In genomic region chr10:131773989-131774343, GRCh38 we compare ENCODE assay signal across 24 cellular contexts.
DNase-seq lines count a peak whose midpoint lies in the region; ATAC-seq, FAIRE-seq and TF ChIP-seq lines count a peak whose summit lies in the region.
"Had no signal": no experiment of that assay in that cellular context is flagged by ENCODE, and none has a peak within 500 bp of the region (broad histone marks: within the 10 kb centered on the region; RNA-seq: fewer than 3 reads in every experiment).

No MANE protein-coding gene starts in this region.

- no peak overlapping the region for H3K4me3 ChIP-seq in BLaER1
- no peak overlapping the region for H3K4me3 ChIP-seq in astrocyte (ENCODE audit: insufficient read depth, low read depth, low read length)
- no peak overlapping the region for H3K4me3 ChIP-seq in osteoblast (ENCODE audit: insufficient read depth, low read length)
- H3K4me3 ChIP-seq: HAP-1 had no signal

- ATAC-seq in sciatic nerve (no peak), GM21360 (IDR thresholded peaks at IDR 0.05; ENCODE audit: unreplicated experiment) (no peak)
- ATAC-seq: CD8-positive, alpha-beta T cell had no signal

- DNase-seq in astrocyte (ENCODE audit: low read depth) (no peak), nephron progenitor cell (no peak), sciatic nerve (ENCODE audit: low spot score) (peak; percentile 13), osteoblast (ENCODE audit: insufficient read length, low spot score, missing footprints) (no peak), activated gamma-delta T cell treated with Interleukin-2 at 50 U/mL for 16 hours (no peak), immature natural killer cell (no peak)
- DNase-seq: Caco-2; CD4-positive, CD25-positive, alpha-beta regulatory T cell; CD8-positive, alpha-beta T cell; DMS153; DND-41; GOT3; HFFc6 had no signal

- no peak overlapping the region for H3K27ac ChIP-seq in BLaER1
- no peak overlapping the region for H3K27ac ChIP-seq in astrocyte (ENCODE audit: low read depth, low read length)
- no peak overlapping the region for H3K27ac ChIP-seq in osteoblast (ENCODE audit: low read depth, low read length)
- H3K27ac ChIP-seq: 22Rv1, C4-2B had no signal

- H3K4me1 ChIP-seq in BLaER1 (peaks cover 62% of the 10 kb centered on the region), astrocyte (ENCODE audit: insufficient read depth, low read length) (no peaks in the 10 kb centered on the region), osteoblast (ENCODE audit: insufficient read depth, low read length) (no peaks in the 10 kb centered on the region)
- H3K4me1 ChIP-seq: Caco-2, HAP-1 had no signal

- FAIRE-seq in astrocyte (lab: Jason Lieb, UNC) = no peak
- FAIRE-seq: A204.1, G401.6, GM12891, GM18507, H54 had no signal

- H3K36me3 ChIP-seq in BLaER1 (no peaks in the 10 kb centered on the region), astrocyte (ENCODE audit: insufficient read depth, low read length) (no peaks in the 10 kb centered on the region), osteoblast (ENCODE audit: insufficient read depth, low read length) (no peaks in the 10 kb centered on the region)
- H3K36me3 ChIP-seq: HAP-1 had no signal

- H3K36me3 Mint-ChIP-seq in astrocyte (ENCODE audit: low read depth, unreplicated experiment) (peaks cover 4% of the 10 kb centered on the region), nephron progenitor cell (ENCODE audit: low read depth) (peaks cover 15% of the 10 kb centered on the region), immature natural killer cell (peaks cover 0 to 8% (median 3%) of the 10 kb centered on the region in 3 donors)
- H3K36me3 Mint-ChIP-seq: CD4-positive, CD25-positive, alpha-beta regulatory T cell; CD8-positive, alpha-beta T cell had no signal

- H3K27me3 Mint-ChIP-seq in astrocyte (ENCODE audit: low read depth, unreplicated experiment) (peaks cover 22% of the 10 kb centered on the region), nephron progenitor cell (ENCODE audit: low read depth, poor library complexity) (peaks cover 22% of the 10 kb centered on the region), immature natural killer cell (ENCODE audit: low read depth in 3 of 3) (peaks cover 0 to 4% (median 2%) of the 10 kb centered on the region in 3 donors)
- H3K27me3 Mint-ChIP-seq: CD4-positive, CD25-positive, alpha-beta regulatory T cell had no signal

- intact Hi-C loops in sciatic nerve (cut with DNase I) = no loop called here

- no peak for TF ChIP-seq CTCF in astrocyte (IDR thresholded peaks at IDR 0.05; ENCODE audit: insufficient read depth, low read depth, low read length)
- TF ChIP-seq CTCF in nephron progenitor cell (IDR thresholded peaks at IDR 0.05) = no peak
- TF ChIP-seq CTCF in osteoblast (IDR thresholded peaks at IDR 0.05; ENCODE audit: extremely low read depth, low read depth, low read length) = no peak

- no peaks in the 10 kb centered on the region for H3K27me3 ChIP-seq in BLaER1
- H3K27me3 ChIP-seq in astrocyte (ENCODE audit: insufficient read depth, low read length) = no peaks in the 10 kb centered on the region
- H3K27me3 ChIP-seq in osteoblast (ENCODE audit: insufficient read depth, low read length) = no peaks in the 10 kb centered on the region

- H2AFZ ChIP-seq in astrocyte (ENCODE audit: low read depth, low read length) (no peak overlapping the region), osteoblast (ENCODE audit: low read length) (no peak overlapping the region)

- H3K9ac ChIP-seq in BLaER1 (no peak overlapping the region), astrocyte (ENCODE audit: low read length) (no peak overlapping the region)

- H3K4me1 Mint-ChIP-seq in astrocyte (ENCODE audit: low read depth, unreplicated experiment) (no peaks in the 10 kb centered on the region), nephron progenitor cell (peaks cover 66% of the 10 kb centered on the region), immature natural killer cell (no peaks in the 10 kb centered on the region)
- H3K4me1 Mint-ChIP-seq: B cell; CD4-positive, CD25-positive, alpha-beta regulatory T cell had no signal

- H3K4me3 Mint-ChIP-seq in astrocyte (ENCODE audit: unreplicated experiment) (peak overlapping the region; percentile 45), nephron progenitor cell (no peak overlapping the region), immature natural killer cell (no peak overlapping the region)
- H3K4me3 Mint-ChIP-seq: B cell; CD4-positive, CD25-positive, alpha-beta regulatory T cell; CD8-positive, alpha-beta T cell; HFFc6 had no signal

- peak overlapping the region; percentile 73 for H3K4me2 ChIP-seq in BLaER1
- no peak overlapping the region for H3K4me2 ChIP-seq in astrocyte (ENCODE audit: low read length)
- H3K4me2 ChIP-seq in osteoblast (ENCODE audit: insufficient read depth, low read length) = no peak overlapping the region

- H3K9me3 ChIP-seq in BLaER1 (peaks cover 38% of the 10 kb centered on the region), astrocyte (ENCODE audit: insufficient read depth, low read depth, low read length) (peaks cover 22% of the 10 kb centered on the region), osteoblast (ENCODE audit: low read depth, low read length) (peaks cover 3% of the 10 kb centered on the region)
- H3K9me3 ChIP-seq: HAP-1 had no signal

- no peak overlapping the region for H3K27ac Mint-ChIP-seq in astrocyte (ENCODE audit: unreplicated experiment)
- H3K27ac Mint-ChIP-seq in nephron progenitor cell = peak overlapping the region; percentile 88
- no peak overlapping the region for H3K27ac Mint-ChIP-seq in immature natural killer cell
- H3K27ac Mint-ChIP-seq: B cell; CD4-positive, CD25-positive, alpha-beta regulatory T cell; CD8-positive, alpha-beta T cell; HFFc6 had no signal

- no peaks in the 10 kb centered on the region for H3K79me2 ChIP-seq in astrocyte (ENCODE audit: insufficient read depth, low read length)
- H3K79me2 ChIP-seq in osteoblast (ENCODE audit: insufficient read depth, low read length) = no peaks in the 10 kb centered on the region

- H3K9me3 Mint-ChIP-seq in astrocyte (ENCODE audit: unreplicated experiment) (peaks cover 29% of the 10 kb centered on the region), nephron progenitor cell (peaks cover 37% of the 10 kb centered on the region), immature natural killer cell (peaks cover 9 to 24% (median 19%) of the 10 kb centered on the region in 6 donors)

- H4K20me1 ChIP-seq in BLaER1 (no peaks in the 10 kb centered on the region), astrocyte (ENCODE audit: insufficient read depth, low read length) (no peaks in the 10 kb centered on the region), osteoblast (ENCODE audit: insufficient read depth, low read length) (no peaks in the 10 kb centered on the region)
